8 cellular contexts compared by ENCODE assay signal in genomic region chr6:37130704-37131103, GRCh38. TPM values are rescaled to one million over a fixed set of nuclear protein-coding genes. Genes with fewer than 3 reads are reported as not detected.
DNase-seq lines count a peak whose midpoint lies in the region; FAIRE-seq and TF ChIP-seq lines count a peak whose summit lies in the region.

No MANE protein-coding gene starts in this region.

- intact Hi-C loops in left ventricle myocardium inferior (cut with micrococcal nuclease): no loop called here

- H3K36me3 ChIP-seq in WERI-Rb-1: no peaks in the 10 kb centered on the region
- no peaks in the 10 kb centered on the region for H3K36me3 ChIP-seq in left ventricle myocardium inferior
- H3K36me3 ChIP-seq in skeletal muscle satellite cell (ENCODE audit: insufficient read depth, low read length): no peaks in the 10 kb centered on the region

- FAIRE-seq in HTR-8/SVneo (lab: Jason Lieb, UNC): no peak

- H3K9me3 ChIP-seq in WERI-Rb-1 (ENCODE audit: severe bottlenecking): no peaks in the 10 kb centered on the region
- H3K9me3 ChIP-seq in left ventricle myocardium inferior (replicated peaks): no peaks in the 10 kb centered on the region
- H3K9me3 ChIP-seq in skeletal muscle satellite cell (replicated peaks; ENCODE audit: low read length): no peaks in the 10 kb centered on the region

- no peak for TF ChIP-seq CTCF in WERI-Rb-1 (IDR thresholded peaks at IDR 0.05; ENCODE audit: low read depth, low read length)
- TF ChIP-seq CTCF in left ventricle myocardium inferior (IDR thresholded peaks at IDR 0.05; ENCODE audit: borderline replicate concordance): no peak

- DNase-seq in HT-29 (ENCODE audit: low spot score) (peak; percentile 51), WERI-Rb-1 (no peak), left ventricle myocardium inferior (no peak), HTR-8/SVneo (ENCODE audit: insufficient read length, low spot score) (no peak), mucosa of gallbladder (ENCODE audit: low spot score) (no peak), DMS153 (lab: John Stamatoyannopoulos, UW) (no peak)
- no peak for DNase-seq in stimulated activated CD4-positive, alpha-beta T cell treated with anti-CD3 and anti-CD28 coated beads, Interleukin-4, amount 100 ng/mL, for 4 hours

- H3K27me3 ChIP-seq in WERI-Rb-1 (ENCODE audit: insufficient read depth, low read depth, severe bottlenecking): no peaks in the 10 kb centered on the region
- no peaks in the 10 kb centered on the region for H3K27me3 ChIP-seq in left ventricle myocardium inferior (ENCODE audit: low read depth)
- H3K27me3 ChIP-seq in skeletal muscle satellite cell (ENCODE audit: control insufficient read depth, insufficient read depth, low read length): no peaks in the 10 kb centered on the region

- H3K9ac ChIP-seq in skeletal muscle satellite cell (ENCODE audit: low read depth, low read length): no peak overlapping the region

- H3K27ac ChIP-seq in WERI-Rb-1 (no peak overlapping the region), left ventricle myocardium inferior (replicated peaks) (peak overlapping the region; percentile 87)

- H3K4me3 ChIP-seq in WERI-Rb-1 (ENCODE audit: low read depth, low read length) (peak overlapping the region; percentile 11; the same call in 1 of the 2 replicates), left ventricle myocardium inferior (no peak overlapping the region), skeletal muscle satellite cell (ENCODE audit: low read length) (no peak overlapping the region)

- H3K4me1 ChIP-seq in left ventricle myocardium inferior (peaks cover 75% of the 10 kb centered on the region), skeletal muscle satellite cell (ENCODE audit: control insufficient read depth, insufficient read depth, low read length) (peaks cover 48% of the 10 kb centered on the region)

- H3K4me2 ChIP-seq in skeletal muscle satellite cell (ENCODE audit: low read length): peak overlapping the region; percentile 3

RNA-seq across cellular contexts. Expression of gene PIM1, which starts 39.2 kb away (rescaled TPM):
- 20.0 and 23.6 TPM in 2 replicates for total RNA-seq in HT-29 (2014; rRNA removed; shearing (Covaris generic))
- total RNA-seq in left ventricle myocardium inferior: 28.9 TPM
- total RNA-seq in skeletal muscle satellite cell (2012; rRNA removed): 2.2 and 3.0 TPM in 2 replicates
- total RNA-seq in mucosa of gallbladder: 21.8 TPM
